ENCODE assay signal across 8 cellular contexts in genomic region chr1:150629115-150629928, GRCh38. TPM values are rescaled to one million over a fixed set of nuclear protein-coding genes. Genes with fewer than 3 reads are reported as not detected.
A peak's percentile ranks its signal among the peaks of the same experiment; 100 is the strongest.
DNase-seq lines count a peak whose midpoint lies in the region; ATAC-seq and TF ChIP-seq lines count a peak whose summit lies in the region.

TSS of gene ENSA (minus strand) at chr1:150629612. CDS start at chr1:150629470, 142 bp downstream.

- no peaks in the 10 kb centered on the region for H3K9me3 Mint-ChIP-seq in activated naive CD8-positive, alpha-beta T cell treated with anti-CD3 and anti-CD28 coated beads for 36 hours
- H3K9me3 Mint-ChIP-seq in glutamatergic neuron (ENCODE audit: unreplicated experiment) = peaks cover 5% of the 10 kb centered on the region

- peaks cover 3% of the 10 kb centered on the region for H4K20me1 ChIP-seq in osteoblast (ENCODE audit: insufficient read depth, low read length)

- no peaks in the 10 kb centered on the region for H3K27me3 Mint-ChIP-seq in activated naive CD8-positive, alpha-beta T cell treated with anti-CD3 and anti-CD28 coated beads for 36 hours
- peaks cover 2% of the 10 kb centered on the region for H3K27me3 Mint-ChIP-seq in glutamatergic neuron (ENCODE audit: unreplicated experiment)

- peaks cover 30% of the 10 kb centered on the region for H3K79me2 ChIP-seq in osteoblast (ENCODE audit: insufficient read depth, low read length)

- H3K27me3 ChIP-seq in osteoblast (ENCODE audit: insufficient read depth, low read length) = no peaks in the 10 kb centered on the region
- H3K27me3 ChIP-seq in thoracic aorta (replicated peaks; ENCODE audit: insufficient read depth) = no peaks in the 10 kb centered on the region

- no peaks in the 10 kb centered on the region for H3K9me3 ChIP-seq in osteoblast (ENCODE audit: low read depth, low read length)
- H3K9me3 ChIP-seq in thoracic aorta = no peaks in the 10 kb centered on the region

- peaks cover 11% of the 10 kb centered on the region for H3K4me1 ChIP-seq in osteoblast (ENCODE audit: insufficient read depth, low read length)
- peaks cover 7 to 21% of the 10 kb centered on the region in 2 donors for H3K4me1 ChIP-seq in thoracic aorta (ENCODE audit: control insufficient read depth in 1 of 2, low read depth in 2 of 2)

- no peak within 1 kb of the TSS for H3K27ac Mint-ChIP-seq in activated naive CD8-positive, alpha-beta T cell treated with anti-CD3 and anti-CD28 coated beads for 36 hours
- no peak within 1 kb of the TSS for H3K27ac Mint-ChIP-seq in glutamatergic neuron (ENCODE audit: unreplicated experiment)

- peaks cover 26% of the 10 kb centered on the region for H3K36me3 Mint-ChIP-seq in activated naive CD8-positive, alpha-beta T cell treated with anti-CD3 and anti-CD28 coated beads for 36 hours
- no peaks in the 10 kb centered on the region for H3K36me3 Mint-ChIP-seq in glutamatergic neuron (ENCODE audit: unreplicated experiment)

- H3K4me1 Mint-ChIP-seq in activated naive CD8-positive, alpha-beta T cell treated with anti-CD3 and anti-CD28 coated beads for 36 hours = peaks cover 35% of the 10 kb centered on the region
- peaks cover 17% of the 10 kb centered on the region for H3K4me1 Mint-ChIP-seq in glutamatergic neuron (ENCODE audit: low read depth, unreplicated experiment)

- no peak within 1 kb of the TSS for H3K4me3 Mint-ChIP-seq in activated naive CD8-positive, alpha-beta T cell treated with anti-CD3 and anti-CD28 coated beads for 36 hours
- no peak within 1 kb of the TSS for H3K4me3 Mint-ChIP-seq in glutamatergic neuron (ENCODE audit: unreplicated experiment)

- H3K27ac ChIP-seq in osteoblast (ENCODE audit: low read depth, low read length) (peak within 1 kb of the TSS; percentile 86), thoracic aorta (peak within 1 kb of the TSS; percentile 96)

- ATAC-seq in HG02678 (IDR thresholded peaks at IDR 0.05; ENCODE audit: unreplicated experiment) = peak; percentile 87
- peak; percentile 99 for ATAC-seq in thoracic aorta (ENCODE audit: insufficient number of reproducible peaks, low FRiP score, low read depth)

- TF ChIP-seq CTCF in GM12864 (IDR thresholded peaks at IDR 0.05; ENCODE audit: low read depth, low read length, missing control alignments) (no peak), glutamatergic neuron (IDR thresholded peaks at IDR 0.05; ENCODE audit: partially characterized antibody, unreplicated experiment) (no peak), osteoblast (IDR thresholded peaks at IDR 0.05; ENCODE audit: extremely low read depth, low read depth, low read length) (no peak), thoracic aorta (IDR thresholded peaks at IDR 0.05) (no peak)

- peaks cover 29% of the 10 kb centered on the region for H3K36me3 ChIP-seq in osteoblast (ENCODE audit: insufficient read depth, low read length)
- H3K36me3 ChIP-seq in thoracic aorta = peaks cover 32% of the 10 kb centered on the region

- H3K4me2 ChIP-seq in osteoblast (ENCODE audit: insufficient read depth, low read length) = peak within 1 kb of the TSS; percentile 90

- H3K4me3 ChIP-seq in GM12864 (ENCODE audit: low read depth, low read length) (peak within 1 kb of the TSS; percentile 62), osteoblast (ENCODE audit: insufficient read depth, low read length) (peak within 1 kb of the TSS; percentile 80), thoracic aorta (peak within 1 kb of the TSS; percentile 90)

- H2AFZ ChIP-seq in osteoblast (ENCODE audit: low read length) = peak within 1 kb of the TSS; percentile 82

- DNase-seq in GM12864 (ENCODE audit: low read depth) = peak; percentile 99
- DNase-seq in NCI-H1105 treated with DMSO at 0.1 percent for 48 hours (lab: John Stamatoyannopoulos, UW) = peak; percentile 99
- DNase-seq in SKM-1 treated with dmso at 0.1 percent for 144 hours (lab: John Stamatoyannopoulos, UW; ENCODE audit: unreplicated experiment) = peak; percentile 100
- peak; percentile 95 for DNase-seq in activated naive CD8-positive, alpha-beta T cell treated with anti-CD3 and anti-CD28 coated beads for 36 hours
- peak; percentile 95 for DNase-seq in glutamatergic neuron
- peak; percentile 97 for DNase-seq in osteoblast (ENCODE audit: insufficient read length, low spot score, missing footprints)
- DNase-seq in thoracic aorta (ENCODE audit: low spot score) = peak; percentile 97

RNA-seq across cellular contexts. Expression of gene ENSA, which starts in this region (rescaled TPM):
- 100 to 1,000 TPM; 195 to 214 TPM for total RNA-seq in activated naive CD8-positive, alpha-beta T cell treated with anti-CD3 and anti-CD28 coated beads for 36 hours
- 122 TPM for total RNA-seq in glutamatergic neuron (ENCODE audit: unreplicated experiment)
- 63.1 and 66.6 TPM in 2 replicates for total RNA-seq in osteoblast
- total RNA-seq in thoracic aorta = 10 to 100 TPM; 85.7 to 94.5 TPM

Comparison
In these comparisons a context has a peak if more than half of its experiments do, and no peak if none do; other contexts are left out.
1. Peak in every context shown above with its lines: DNase-seq, ATAC-seq, H3K4me3 ChIP-seq and H3K27ac ChIP-seq.